In the genomic region with DNA sequence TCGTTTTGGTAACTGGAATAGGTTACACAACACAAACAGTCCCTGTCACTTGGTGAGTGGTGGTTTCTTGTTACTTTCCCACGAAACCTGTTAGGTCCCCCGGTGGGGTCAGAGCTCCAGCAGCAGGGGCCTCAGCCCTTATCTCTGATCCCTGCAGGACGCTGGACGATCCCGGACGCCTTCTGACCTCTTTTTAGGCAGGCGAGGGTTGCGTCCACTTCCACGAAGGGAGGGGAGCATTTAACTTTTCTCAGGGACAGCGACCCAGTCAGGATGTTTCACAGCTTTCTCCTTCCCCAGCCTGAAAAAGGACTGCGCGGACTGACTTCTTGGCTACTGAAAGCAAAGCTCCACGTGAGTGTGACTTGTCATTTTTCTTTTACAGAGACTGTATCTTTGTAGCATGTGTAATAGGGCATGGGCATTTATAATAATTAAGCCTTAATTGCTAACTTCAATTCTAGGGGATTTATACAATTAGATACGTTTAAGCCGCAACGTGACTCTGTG, we compare ENCODE assay signal across 8 cellular contexts. TPM values are rescaled to one million over a fixed set of nuclear protein-coding genes. Genes with fewer than 3 reads are reported as not detected.
DNase-seq lines count a peak whose midpoint lies in the region; ATAC-seq, FAIRE-seq and TF ChIP-seq lines count a peak whose summit lies in the region.

No MANE protein-coding gene starts in this region.

- no peaks in the 10 kb centered on the region for H3K9me3 ChIP-seq in KOPT-K1 (ENCODE audit: insufficient read depth, low read length, poor library complexity, severe bottlenecking)
- no peaks in the 10 kb centered on the region for H3K9me3 ChIP-seq in kidney (ENCODE audit: control insufficient read depth in 1 of 2, low read length in 2 of 2)

- peak; percentile 32 for DNase-seq in GM03348 (ENCODE audit: low spot score)
- peak; percentile 31 for DNase-seq in astrocyte of the spinal cord (ENCODE audit: low read depth, low spot score)
- DNase-seq in kidney: no peak
- peak; percentile 15 for DNase-seq in stimulated activated naive CD8-positive, alpha-beta T cell treated with anti-CD3 and anti-CD28 coated beads, Interleukin-15, Interleukin-2, amounts not matched to agents 100 U/mL and 50 U/mL, for 24 hours

- H3K4me3 ChIP-seq in astrocyte of the spinal cord (ENCODE audit: low read depth, low read length) (peak overlapping the region; percentile 91), kidney (ENCODE audit: low read length in 2 of 2) (peak overlapping the region; percentile 80 to 93)

- FAIRE-seq in kidney (lab: Jason Lieb, UNC): no peak

- intact Hi-C loops in kidney (cut with DNase I): no loop called here

- H3K36me3 ChIP-seq in KOPT-K1 (ENCODE audit: insufficient read depth, low read length): peaks cover 25% of the 10 kb centered on the region
- peaks cover 2 to 14% of the 10 kb centered on the region in 2 donors for H3K36me3 ChIP-seq in kidney (ENCODE audit: control insufficient read depth in 1 of 2, insufficient read depth in 2 of 2, low read length in 2 of 2)

- peak overlapping the region; percentile 71 to 77 for H3K9ac ChIP-seq in kidney (ENCODE audit: low read length in 2 of 2)

- TF ChIP-seq CTCF in astrocyte of the spinal cord (IDR thresholded peaks at IDR 0.05; ENCODE audit: low read depth, low read length) (no peak), kidney (IDR thresholded peaks at IDR 0.05; ENCODE audit: borderline replicate concordance, extremely low read depth, insufficient read depth) (no peak)

- ATAC-seq in stimulated activated naive CD8-positive, alpha-beta T cell treated with anti-CD3 and anti-CD28 coated beads, Interleukin-15, Interleukin-2, amounts not matched to agents 100 U/mL and 50 U/mL, for 24 hours: peak; percentile 21
- ATAC-seq in GM18907 (IDR thresholded peaks at IDR 0.05; ENCODE audit: unreplicated experiment) (no peak), GM18519 (IDR thresholded peaks at IDR 0.05; ENCODE audit: low FRiP score, unreplicated experiment) (no peak), esophagus mucosa (no peak)

- peaks cover 0 to 6% of the 10 kb centered on the region in 2 donors for H3K4me1 ChIP-seq in kidney (ENCODE audit: control insufficient read depth in 1 of 2, insufficient read depth in 1 of 2, low read depth in 1 of 2, low read length in 2 of 2)

- in situ Hi-C loops in astrocyte of the spinal cord (cut with HindIII; ENCODE audit: low sequenced_read_pairs): no loop called here

- peak overlapping the region; percentile 65 for H3K27ac ChIP-seq in KOPT-K1 (ENCODE audit: low read depth, low read length, poor library complexity, severe bottlenecking)
- H3K27ac ChIP-seq in kidney (ENCODE audit: low read depth in 2 of 2, low read length in 2 of 2): no peak overlapping the region

RNA-seq across cellular contexts. Expression of gene ZNF234, which starts 0.7 kb away (rescaled TPM):
- 13.8 TPM for total RNA-seq in kidney
- 3.2 TPM for polyA plus RNA-seq in kidney (ENCODE audit: insufficient read depth, low read depth, low replicate concordance)
- total RNA-seq in esophagus mucosa: 3.0 TPM

RNA-seq across cellular contexts. Expression of gene ZNF226, which starts 22.8 kb away (rescaled TPM):
- 29.3 TPM for total RNA-seq in kidney
- 27.4 TPM for polyA plus RNA-seq in kidney (ENCODE audit: insufficient read depth, low read depth, low replicate concordance)
- 12.4 TPM for total RNA-seq in esophagus mucosa

RNA-seq across cellular contexts. Expression of gene ZNF225, which starts 28.9 kb away (rescaled TPM):
- total RNA-seq in kidney: 6.7 TPM
- polyA plus RNA-seq in kidney (ENCODE audit: insufficient read depth, low read depth, low replicate concordance): 2.3 TPM
- 1.8 TPM for total RNA-seq in esophagus mucosa

RNA-seq across cellular contexts. Expression of gene ZNF224, which starts 47.9 kb away (rescaled TPM):
- total RNA-seq in kidney (34.0 TPM), esophagus mucosa (6.2 TPM)
- 7.8 TPM for polyA plus RNA-seq in kidney (ENCODE audit: insufficient read depth, low read depth, low replicate concordance)
